Comparison of ENCODE assay signal across 22 cellular contexts in the genomic region with DNA sequence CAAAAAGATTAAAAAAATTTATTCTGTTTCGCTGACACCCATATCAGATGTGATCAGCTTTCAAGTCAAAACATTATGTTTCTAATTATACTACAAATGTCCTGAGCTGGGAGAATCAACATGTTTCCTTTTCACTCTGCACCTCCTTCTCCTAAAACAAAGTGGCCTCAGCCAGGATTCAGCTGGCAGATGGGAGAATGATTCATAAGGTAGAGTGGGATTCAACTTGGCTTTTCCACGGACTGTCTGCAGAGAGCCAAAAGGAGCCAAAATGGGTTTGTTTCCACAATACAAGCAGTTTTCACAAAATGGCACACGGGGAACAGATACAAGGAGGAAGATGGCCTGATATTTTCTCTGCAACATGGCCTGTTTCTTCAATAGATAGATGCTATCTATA.
"Had no signal": no experiment of that assay in that cellular context is flagged by ENCODE, and none has a peak within 500 bp of the region (broad histone marks: within the 10 kb centered on the region; RNA-seq: fewer than 3 reads in every experiment).

No MANE protein-coding gene starts in this region.

- H3K27me3 ChIP-seq: esophagus squamous epithelium, neutrophil, right lobe of liver had no signal

- FAIRE-seq: colon, frontal cortex, kidney, urothelium cell line had no signal

- H3K36me3 ChIP-seq: esophagus squamous epithelium, neutrophil, right lobe of liver, thoracic aorta had no signal

- H3K4me3 ChIP-seq: esophagus squamous epithelium, lung, psoas muscle, right lobe of liver, thoracic aorta had no signal

- H3K9me3 ChIP-seq: esophagus squamous epithelium, neutrophil, psoas muscle, right lobe of liver, thoracic aorta had no signal

- DNase-seq: effector memory CD8-positive, alpha-beta T cell; esophagus squamous epithelium; immature natural killer cell; kidney; left cardiac atrium; left ventricle myocardium superior; mesenchymal stem cell; midbrain; naive B cell; psoas muscle; retina; right lobe of liver; stimulated activated CD4-positive, alpha-beta T cell treated with anti-CD3 and anti-CD28 coated beads, Interleukin-4, amount 100 ng/mL, for 1 hour; stimulated activated CD8-positive, alpha-beta memory T cell treated with anti-CD3 and anti-CD28 coated beads, Interleukin-4, amount 100 ng/mL, for 48 hours; trophoblast cell had no signal

- H3K4me1 ChIP-seq: psoas muscle, right lobe of liver had no signal

- H3K27ac ChIP-seq: esophagus squamous epithelium, neutrophil, psoas muscle, right lobe of liver, thoracic aorta had no signal

- ATAC-seq: effector memory CD8-positive, alpha-beta T cell; left cardiac atrium; left ventricle myocardium superior; psoas muscle; right lobe of liver; stimulated activated effector memory CD8-positive, alpha-beta T cell treated with anti-CD3 and anti-CD28 coated beads, Interleukin-12 subunit alpha, Interleukin-12 subunit beta, amount 100 ng/mL, for 72 hours had no signal
